In the genomic region with DNA sequence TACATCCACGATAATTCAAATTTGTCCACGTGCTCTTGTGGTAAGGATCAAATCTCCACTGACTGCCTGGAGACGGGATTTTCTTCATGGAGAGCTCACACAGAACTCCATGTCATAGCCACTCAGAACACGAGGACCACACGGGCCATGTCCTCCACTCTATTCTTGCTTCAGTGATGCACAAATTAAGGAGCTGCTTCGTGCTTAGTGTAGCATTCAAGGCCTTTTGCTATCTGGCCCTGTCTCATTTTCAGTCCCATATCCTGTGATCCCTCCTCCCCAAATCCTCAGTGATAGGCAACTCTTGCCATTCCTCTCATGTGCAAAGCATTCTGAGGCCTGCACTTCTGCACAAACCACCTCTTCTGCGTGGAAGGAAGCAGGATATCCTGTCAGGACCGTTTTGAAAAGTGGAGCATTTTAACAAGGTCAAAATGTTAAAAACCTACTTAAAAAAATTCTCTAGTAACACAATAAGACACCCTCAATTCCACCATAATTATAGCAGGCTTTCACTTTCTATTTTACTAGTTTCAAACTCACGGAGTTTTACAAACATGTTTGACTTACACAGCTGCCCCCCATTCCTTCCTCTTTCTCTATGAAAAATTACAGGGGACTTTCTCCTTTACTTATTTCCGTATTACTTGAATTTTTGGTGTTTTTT, we compare ENCODE assay signal across 9 cellular contexts. TPM values are rescaled to one million over a fixed set of nuclear protein-coding genes. Genes with fewer than 3 reads are reported as not detected.
A peak's percentile ranks its signal among the peaks of the same experiment; 100 is the strongest.
DNase-seq lines count a peak whose midpoint lies in the region; ATAC-seq and TF ChIP-seq lines count a peak whose summit lies in the region.
"Had no signal": no experiment of that assay in that cellular context is flagged by ENCODE, and none has a peak within 500 bp of the region (broad histone marks: within the 10 kb centered on the region; RNA-seq: fewer than 3 reads in every experiment).

No MANE protein-coding gene starts in this region.

- no peak overlapping the region for H3K14ac ChIP-seq in neuronal stem cell (ENCODE audit: low read length)

- no peaks in the 10 kb centered on the region for H3K79me2 ChIP-seq in Karpas-422 (ENCODE audit: low read length)

- no peaks in the 10 kb centered on the region for H3K9me2 ChIP-seq in Karpas-422 (replicated peaks; ENCODE audit: insufficient read depth, low read length)

- no peak overlapping the region for H3K23ac ChIP-seq in neuronal stem cell (ENCODE audit: low read depth, low read length, poor library complexity)

- H3K9me3 ChIP-seq in Karpas-422 (ENCODE audit: low read length) = no peaks in the 10 kb centered on the region
- H3K9me3 ChIP-seq in duodenal mucosa (ENCODE audit: control insufficient read depth in 1 of 2, low read length in 2 of 2) = no peaks in the 10 kb centered on the region
- H3K9me3 ChIP-seq in thoracic aorta = no peaks in the 10 kb centered on the region
- H3K9me3 ChIP-seq in neuronal stem cell (replicated peaks in 1 of 2; ENCODE audit: control insufficient read depth in 2 of 2, insufficient read depth in 1 of 2, low read depth in 1 of 2, low read length in 2 of 2) = no peaks in the 10 kb centered on the region
- no peaks in the 10 kb centered on the region for H3K9me3 ChIP-seq in WERI-Rb-1 (ENCODE audit: severe bottlenecking)

- H2BK5ac ChIP-seq in neuronal stem cell (ENCODE audit: low read length) = no peak overlapping the region

- no peak overlapping the region for H2AK5ac ChIP-seq in neuronal stem cell (ENCODE audit: low read depth, low read length)

- H3K27ac ChIP-seq in Karpas-422 (ENCODE audit: low read length) (no peak overlapping the region), duodenal mucosa (ENCODE audit: low read depth, low read length) (peak overlapping the region; percentile 36), thoracic aorta (peak overlapping the region in 1 of 2 donors; percentile 65), neuronal stem cell (replicated peaks; ENCODE audit: low read length) (no peak overlapping the region), WERI-Rb-1 (no peak overlapping the region)

- peak; percentile 55 for DNase-seq in GM12864 (ENCODE audit: low read depth)
- DNase-seq in Karpas-422 = peak; percentile 47
- no peak for DNase-seq in thoracic aorta (ENCODE audit: low spot score)
- DNase-seq in neuronal stem cell (ENCODE audit: low spot score) = no peak
- no peak for DNase-seq in WERI-Rb-1
- DNase-seq in stimulated activated CD4-positive, alpha-beta T cell treated with anti-CD3 and anti-CD28 coated beads, Interleukin-4, amount 100 ng/mL, for 4 hours = no peak

- H3K4me1 ChIP-seq in Karpas-422 (ENCODE audit: low read length) (peaks cover 15% of the 10 kb centered on the region), duodenal mucosa (ENCODE audit: control insufficient read depth in 1 of 2, insufficient read depth in 2 of 2, low read length in 2 of 2) (peaks cover 15 to 16% of the 10 kb centered on the region in 2 donors), thoracic aorta (ENCODE audit: control insufficient read depth in 1 of 2, low read depth in 2 of 2) (peaks cover 2 to 15% of the 10 kb centered on the region in 2 donors), neuronal stem cell (ENCODE audit: control insufficient read depth in 2 of 2, insufficient read depth in 1 of 2, low read depth in 1 of 2, low read length in 2 of 2) (no peaks in the 10 kb centered on the region)

- H4K20me1 ChIP-seq in Karpas-422 (ENCODE audit: insufficient read depth, low read depth, low read length) = no peaks in the 10 kb centered on the region

- H3K4me3 ChIP-seq in GM12864 (ENCODE audit: low read depth, low read length) = peak overlapping the region; percentile 15; the same call in 1 of the 2 replicates
- no peak overlapping the region for H3K4me3 ChIP-seq in Karpas-422 (ENCODE audit: low read length)
- peak overlapping the region; percentile 32 to 38 for H3K4me3 ChIP-seq in duodenal mucosa (ENCODE audit: low read depth in 1 of 2, low read length in 2 of 2)
- H3K4me3 ChIP-seq in thoracic aorta = peak overlapping the region; percentile 24
- no peak overlapping the region for H3K4me3 ChIP-seq in neuronal stem cell (ENCODE audit: low read length in 2 of 2)
- H3K4me3 ChIP-seq in WERI-Rb-1 (ENCODE audit: low read depth, low read length) = no peak overlapping the region

- H3K27me3 ChIP-seq in Karpas-422 (ENCODE audit: low read length) (no peaks in the 10 kb centered on the region; the same call in 1 of the 2 replicates), duodenal mucosa (ENCODE audit: control insufficient read depth in 1 of 2, insufficient read depth in 2 of 2, low read length in 2 of 2) (no peaks in the 10 kb centered on the region), thoracic aorta (replicated peaks; ENCODE audit: insufficient read depth) (no peaks in the 10 kb centered on the region), neuronal stem cell (ENCODE audit: control insufficient read depth in 3 of 3, insufficient read depth in 3 of 3, low read depth in 1 of 3, low read length in 3 of 3) (no peaks in the 10 kb centered on the region), WERI-Rb-1 (ENCODE audit: insufficient read depth, low read depth, severe bottlenecking) (no peaks in the 10 kb centered on the region)

- H3K79me1 ChIP-seq in neuronal stem cell (ENCODE audit: low read depth, low read length) = no peaks in the 10 kb centered on the region

- H3K4me2 ChIP-seq in Karpas-422 (ENCODE audit: low read depth, low read length, poor library complexity, severe bottlenecking) (peak overlapping the region; percentile 23), neuronal stem cell (ENCODE audit: insufficient read depth, low read length, poor library complexity, severe bottlenecking) (no peak overlapping the region)

- no peak overlapping the region for H4K8ac ChIP-seq in neuronal stem cell (ENCODE audit: low read depth, low read length)

- H2BK12ac ChIP-seq in neuronal stem cell (ENCODE audit: low read length) = no peak overlapping the region

- no peak overlapping the region for H2BK15ac ChIP-seq in neuronal stem cell (ENCODE audit: low read length)

- TF ChIP-seq CTCF in GM12864 (IDR thresholded peaks at IDR 0.05; ENCODE audit: low read depth, low read length, missing control alignments) (no peak), thoracic aorta (IDR thresholded peaks at IDR 0.05) (no peak), WERI-Rb-1 (IDR thresholded peaks at IDR 0.05; ENCODE audit: low read depth, low read length) (no peak)

- WGBS in neuronal stem cell (ENCODE audit: extremely low coverage in 2 of 2, insufficient read length in 2 of 2, insufficient replicate concordance in 1 of 2), 2 donors = no CpG with 5 or more reads among the region's 10 CpGs

- H3K36me3 ChIP-seq in Karpas-422 (ENCODE audit: insufficient read depth, low read length) = no peaks in the 10 kb centered on the region
- no peaks in the 10 kb centered on the region for H3K36me3 ChIP-seq in duodenal mucosa (ENCODE audit: control insufficient read depth in 1 of 2, insufficient read depth in 2 of 2, low read length in 2 of 2)
- peaks cover 10% of the 10 kb centered on the region for H3K36me3 ChIP-seq in thoracic aorta
- no peaks in the 10 kb centered on the region for H3K36me3 ChIP-seq in neuronal stem cell (replicated peaks in 1 of 2; ENCODE audit: control insufficient read depth in 2 of 2, insufficient read depth in 2 of 2, low read length in 2 of 2)
- no peaks in the 10 kb centered on the region for H3K36me3 ChIP-seq in WERI-Rb-1

- peak overlapping the region; percentile 29 for H3K9ac ChIP-seq in Karpas-422 (ENCODE audit: low read length)
- peak overlapping the region in 1 of 2 donors; percentile 20 for H3K9ac ChIP-seq in duodenal mucosa (ENCODE audit: low read depth in 1 of 2, low read length in 2 of 2)
- H3K9ac ChIP-seq in neuronal stem cell (ENCODE audit: low read depth, low read length, poor library complexity) = no peak overlapping the region

- H2AFZ ChIP-seq in Karpas-422 (ENCODE audit: low read length) (peak overlapping the region; percentile 78; the same call in 1 of the 2 replicates), neuronal stem cell (ENCODE audit: low read length) (no peak overlapping the region)

- no peak overlapping the region for H2BK120ac ChIP-seq in neuronal stem cell (ENCODE audit: low read depth, low read length)

- ATAC-seq in GM21515 (IDR thresholded peaks at IDR 0.05; ENCODE audit: unreplicated experiment) = peak; percentile 51
- ATAC-seq in thoracic aorta (ENCODE audit: insufficient number of reproducible peaks, low FRiP score, low read depth) = no peak
- ATAC-seq: HCT116 had no signal

- no peak overlapping the region for H3K4ac ChIP-seq in neuronal stem cell (ENCODE audit: low read length)

- no peak overlapping the region for H3K18ac ChIP-seq in neuronal stem cell (ENCODE audit: low read length)

- no peak overlapping the region for H4K91ac ChIP-seq in neuronal stem cell (ENCODE audit: low read depth, low read length, poor library complexity)

RNA-seq across cellular contexts. Expression of gene ST3GAL5, which starts 35.2 kb away (rescaled TPM):
- 3.8 and 5.0 TPM in 2 replicates for total RNA-seq in Karpas-422 (2014; rRNA removed; shearing (Covaris generic); ENCODE audit: low replicate concordance)
- total RNA-seq in thoracic aorta = 10 to 100 TPM; 11.9 to 32.7 TPM
- 5.0 TPM for polyA plus RNA-seq in neuronal stem cell (2013, experiment 1 of 2)
- polyA plus RNA-seq in neuronal stem cell (2013, experiment 2 of 2) = 5.3 TPM

Comparison
In these comparisons a context has a peak if more than half of its experiments do, and no peak if none do; other contexts are left out.
1. DNase-seq: peak in GM12864 (single experiment) and Karpas-422 (single experiment); none in thoracic aorta (single experiment), neuronal stem cell (single experiment), WERI-Rb-1 (single experiment) and stimulated activated CD4-positive, alpha-beta T cell treated with anti-CD3 and anti-CD28 coated beads, Interleukin-4, amount 100 ng/mL, for 4 hours (0 of 2).
2. H3K4me3 ChIP-seq: peak in GM12864 (single experiment), duodenal mucosa (2 of 2) and thoracic aorta (single experiment); none in Karpas-422 (single experiment), neuronal stem cell (0 of 2) and WERI-Rb-1 (single experiment).